Comparison of ENCODE assay signal across 11 cellular contexts in genomic region chr6:389622-390021, GRCh38. TPM values are rescaled to one million over a fixed set of nuclear protein-coding genes. Genes with fewer than 3 reads are reported as not detected.
DNase-seq lines count a peak whose midpoint lies in the region; ATAC-seq and TF ChIP-seq lines count a peak whose summit lies in the region.
"Had no signal": no experiment of that assay in that cellular context is flagged by ENCODE, and none has a peak within 500 bp of the region (broad histone marks: within the 10 kb centered on the region; RNA-seq: fewer than 3 reads in every experiment).

No MANE protein-coding gene starts in this region.

- H3F3A ChIP-seq in PC-9 (ENCODE audit: insufficient read depth, low read depth) = no peaks in the 10 kb centered on the region

- H2AFZ ChIP-seq in PC-9 = no peak overlapping the region

- POLR2A ChIA-PET in PC-9 (lab: Charles Lee; ENCODE audit: unreplicated experiment) = no interaction called here

- peak; percentile 74 for DNase-seq in activated naive CD4-positive, alpha-beta T cell treated with anti-CD3 and anti-CD28 coated beads for 36 hours
- no peak for DNase-seq in activated naive CD4-positive, alpha-beta T cell treated with anti-CD3 and anti-CD28 coated beads, Interleukin-2, amount 50 U/mL, for 16 hours
- DNase-seq in T-helper 2 cell treated with Interferon-gamma antibody and Interleukin-4, amounts not matched to agents 5 μg/mL and 100 μg/mL, for 36 hours (ENCODE audit: low spot score) = peak; percentile 71
- DNase-seq in stimulated activated naive CD8-positive, alpha-beta T cell treated with anti-CD3 and anti-CD28 coated beads, Interleukin-15, amount 100 ng/mL, for 72 hours = peak; percentile 65 to 71
- DNase-seq in PC-9 = no peak
- no peak for DNase-seq in NCI-H1436 treated with DMSO at 0.1 percent for 48 hours (lab: John Stamatoyannopoulos, UW)
- DNase-seq in occipital lobe (lab: John Stamatoyannopoulos, UW) = no peak
- DNase-seq: BE2C, kidney glomerular epithelial cell had no signal

- H3K4me1 ChIP-seq in PC-9 (replicated peaks; ENCODE audit: insufficient read depth) = no peaks in the 10 kb centered on the region
- H3K4me1 ChIP-seq: BE2C had no signal

- no peak overlapping the region for H3K4me3 ChIP-seq in PC-9

- H3K4me3 Mint-ChIP-seq in activated naive CD4-positive, alpha-beta T cell treated with anti-CD3 and anti-CD28 coated beads for 36 hours = peak overlapping the region; percentile 93
- peak overlapping the region; percentile 93 for H3K4me3 Mint-ChIP-seq in T-helper 2 cell treated with Interferon-gamma antibody and Interleukin-4, amounts not matched to agents 5 μg/mL and 100 μg/mL, for 36 hours
- H3K4me3 Mint-ChIP-seq in stimulated activated naive CD8-positive, alpha-beta T cell treated with anti-CD3 and anti-CD28 coated beads, Interleukin-15, amount 100 ng/mL, for 72 hours = peak overlapping the region; percentile 94 to 96

- H3K9me3 Mint-ChIP-seq in activated naive CD4-positive, alpha-beta T cell treated with anti-CD3 and anti-CD28 coated beads for 36 hours = no peaks in the 10 kb centered on the region
- H3K9me3 Mint-ChIP-seq in T-helper 2 cell treated with Interferon-gamma antibody and Interleukin-4, amounts not matched to agents 5 μg/mL and 100 μg/mL, for 36 hours = no peaks in the 10 kb centered on the region
- no peaks in the 10 kb centered on the region for H3K9me3 Mint-ChIP-seq in stimulated activated naive CD8-positive, alpha-beta T cell treated with anti-CD3 and anti-CD28 coated beads, Interleukin-15, amount 100 ng/mL, for 72 hours

- H4K20me1 ChIP-seq in PC-9 (ENCODE audit: insufficient read depth) = no peaks in the 10 kb centered on the region

- peak; percentile 31 for ATAC-seq in HG02759 (IDR thresholded peaks at IDR 0.05; ENCODE audit: unreplicated experiment)
- peak; percentile 70 for ATAC-seq in stimulated activated naive CD8-positive, alpha-beta T cell treated with anti-CD3 and anti-CD28 coated beads, Interleukin-15, amount 100 ng/mL, for 72 hours
- ATAC-seq: sciatic nerve had no signal

- H3K27ac Mint-ChIP-seq in activated naive CD4-positive, alpha-beta T cell treated with anti-CD3 and anti-CD28 coated beads for 36 hours = peak overlapping the region; percentile 95
- H3K27ac Mint-ChIP-seq in T-helper 2 cell treated with Interferon-gamma antibody and Interleukin-4, amounts not matched to agents 5 μg/mL and 100 μg/mL, for 36 hours = peak overlapping the region; percentile 98
- H3K27ac Mint-ChIP-seq in stimulated activated naive CD8-positive, alpha-beta T cell treated with anti-CD3 and anti-CD28 coated beads, Interleukin-15, amount 100 ng/mL, for 72 hours = peak overlapping the region; percentile 99 to 100

- CTCF ChIA-PET in activated naive CD4-positive, alpha-beta T cell treated with anti-CD3 and anti-CD28 coated beads for 36 hours (lab: Charles Lee) = interaction anchor here (0.6 to 4.5 kb wide), 14 partner anchors 10 to 203 kb away, joined by 3 to 20 read pairs (median 4); no protein-coding TSS in a partner anchor
- CTCF ChIA-PET in PC-9 (lab: Charles Lee) = no interaction called here

- peaks cover 27% of the 10 kb centered on the region for H3K36me3 Mint-ChIP-seq in activated naive CD4-positive, alpha-beta T cell treated with anti-CD3 and anti-CD28 coated beads for 36 hours (ENCODE audit: low read depth)
- peaks cover 21% of the 10 kb centered on the region for H3K36me3 Mint-ChIP-seq in T-helper 2 cell treated with Interferon-gamma antibody and Interleukin-4, amounts not matched to agents 5 μg/mL and 100 μg/mL, for 36 hours (ENCODE audit: low read depth)

- H3K9me2 ChIP-seq in PC-9 (ENCODE audit: insufficient read depth) = no peaks in the 10 kb centered on the region

- TF ChIP-seq CTCF in PC-9 (conservative IDR thresholded peaks at IDR 0.05) = no peak

- peaks cover 6% of the 10 kb centered on the region for H3K27me3 Mint-ChIP-seq in activated naive CD4-positive, alpha-beta T cell treated with anti-CD3 and anti-CD28 coated beads for 36 hours (ENCODE audit: low read depth)
- H3K27me3 Mint-ChIP-seq in T-helper 2 cell treated with Interferon-gamma antibody and Interleukin-4, amounts not matched to agents 5 μg/mL and 100 μg/mL, for 36 hours (ENCODE audit: low read depth) = no peaks in the 10 kb centered on the region
- H3K27me3 Mint-ChIP-seq in stimulated activated naive CD8-positive, alpha-beta T cell treated with anti-CD3 and anti-CD28 coated beads, Interleukin-15, amount 100 ng/mL, for 72 hours = peaks cover 25% of the 10 kb centered on the region

- peaks cover 27% of the 10 kb centered on the region for H3K4me1 Mint-ChIP-seq in activated naive CD4-positive, alpha-beta T cell treated with anti-CD3 and anti-CD28 coated beads for 36 hours (ENCODE audit: low read depth)
- H3K4me1 Mint-ChIP-seq in T-helper 2 cell treated with Interferon-gamma antibody and Interleukin-4, amounts not matched to agents 5 μg/mL and 100 μg/mL, for 36 hours (ENCODE audit: low read depth) = peaks cover 33% of the 10 kb centered on the region
- peaks cover 47% of the 10 kb centered on the region for H3K4me1 Mint-ChIP-seq in stimulated activated naive CD8-positive, alpha-beta T cell treated with anti-CD3 and anti-CD28 coated beads, Interleukin-15, amount 100 ng/mL, for 72 hours

- H3K27ac ChIP-seq in PC-9 = no peak overlapping the region

- intact Hi-C loops in activated naive CD4-positive, alpha-beta T cell treated with anti-CD3 and anti-CD28 coated beads for 36 hours (cut with micrococcal nuclease) = loop anchor here (1.0 to 10.0 kb wide), 16 partner anchors 57 to 1008 kb away; partner anchors contain the start of genes DUSP22 and FOXQ1
- intact Hi-C loops in PC-9 (cut with micrococcal nuclease; ENCODE audit: unreplicated experiment) = no loop called here

- H3K27me3 ChIP-seq in PC-9 (ENCODE audit: insufficient read depth, low read depth) = peaks cover 43% of the 10 kb centered on the region; the same call in 1 of the 2 replicates

- no peaks in the 10 kb centered on the region for H3K9me3 ChIP-seq in PC-9 (ENCODE audit: insufficient read depth, low read depth)
- H3K9me3 ChIP-seq: BE2C had no signal

- no peaks in the 10 kb centered on the region for H3K79me2 ChIP-seq in PC-9 (ENCODE audit: low read depth)

- H3K4me2 ChIP-seq in PC-9 = no peak overlapping the region

- no TSS peak for BruUV-seq in PC-9 (replicated peaks; lab: Mats Ljungman, UMichigan)

- no peaks in the 10 kb centered on the region for H3K36me3 ChIP-seq in PC-9 (ENCODE audit: low read depth)
- H3K36me3 ChIP-seq: BE2C had no signal

RNA-seq across cellular contexts. Expression of gene IRF4, which starts 1.9 kb away (rescaled TPM):
- total RNA-seq in activated naive CD4-positive, alpha-beta T cell treated with anti-CD3 and anti-CD28 coated beads for 36 hours = 100 to 1,000 TPM; 500 to 504 TPM
- total RNA-seq in PC-9 (2021) = not detected in 2 replicates
- total RNA-seq in occipital lobe = 0.16 TPM

Comparison
In these comparisons a context has a peak if more than half of its experiments do, and no peak if none do; other contexts are left out.
1. DNase-seq: peak in activated naive CD4-positive, alpha-beta T cell treated with anti-CD3 and anti-CD28 coated beads for 36 hours (single experiment), T-helper 2 cell treated with Interferon-gamma antibody and Interleukin-4, amounts not matched to agents 5 μg/mL and 100 μg/mL, for 36 hours (single experiment) and stimulated activated naive CD8-positive, alpha-beta T cell treated with anti-CD3 and anti-CD28 coated beads, Interleukin-15, amount 100 ng/mL, for 72 hours (2 of 2); none in activated naive CD4-positive, alpha-beta T cell treated with anti-CD3 and anti-CD28 coated beads, Interleukin-2, amount 50 U/mL, for 16 hours (single experiment), PC-9 (0 of 2), NCI-H1436 treated with DMSO at 0.1 percent for 48 hours (single experiment) and occipital lobe (single experiment).
2. RNA of gene IRF4, which starts 1.9 kb away (total RNA-seq): 500 to 504 TPM in activated naive CD4-positive, alpha-beta T cell treated with anti-CD3 and anti-CD28 coated beads for 36 hours; not detected in PC-9 and 0.16 TPM in occipital lobe (single experiment); every median in the first group is over 100 times any median in the second.
3. Peak in every context shown above with its lines, with median percentiles within 50 percentile points of each other: H3K27ac Mint-ChIP-seq and H3K4me3 Mint-ChIP-seq.